20 cellular contexts compared by ENCODE assay signal in genomic region chr15:77510066-77511044, GRCh38.
DNase-seq lines count a peak whose midpoint lies in the region; ATAC-seq and TF ChIP-seq lines count a peak whose summit lies in the region.
"Had no signal": no experiment of that assay in that cellular context is flagged by ENCODE, and none has a peak within 500 bp of the region (broad histone marks: within the 10 kb centered on the region; RNA-seq: fewer than 3 reads in every experiment).

No MANE protein-coding gene starts in this region.

- no peaks in the 10 kb centered on the region for H3K27me3 Mint-ChIP-seq in naive thymus-derived CD4-positive, alpha-beta T cell
- H3K27me3 Mint-ChIP-seq: activated T-helper 17 cell treated with anti-CD3 and anti-CD28 coated beads, Interleukin-2, amount 50 U/mL, for 72 hours; T-cell had no signal

- H4K8ac ChIP-seq in neuronal stem cell (ENCODE audit: low read depth, low read length) = no peak overlapping the region

- no peak overlapping the region for H3K4ac ChIP-seq in neuronal stem cell (ENCODE audit: low read length)

- no peaks in the 10 kb centered on the region for H3K27me3 ChIP-seq in HUES48 (ENCODE audit: control insufficient read depth, insufficient read depth, low read length)
- no peaks in the 10 kb centered on the region for H3K27me3 ChIP-seq in dorsolateral prefrontal cortex
- no peaks in the 10 kb centered on the region for H3K27me3 ChIP-seq in neuronal stem cell (ENCODE audit: control insufficient read depth in 3 of 3, insufficient read depth in 3 of 3, low read depth in 1 of 3, low read length in 3 of 3)
- H3K27me3 ChIP-seq in naive thymus-derived CD4-positive, alpha-beta T cell (ENCODE audit: control insufficient read depth in 2 of 2, insufficient read depth in 2 of 2, low read length in 2 of 2) = no peaks in the 10 kb centered on the region
- H3K27me3 ChIP-seq: body of pancreas, stomach had no signal

- peak overlapping the region; percentile 11 for H4K91ac ChIP-seq in neuronal stem cell (ENCODE audit: low read depth, low read length, poor library complexity)

- H3K4me3 Mint-ChIP-seq in naive thymus-derived CD4-positive, alpha-beta T cell = no peak overlapping the region
- H3K4me3 Mint-ChIP-seq: activated T-helper 17 cell treated with anti-CD3 and anti-CD28 coated beads, Interleukin-2, amount 50 U/mL, for 72 hours; CD8-positive, alpha-beta memory T cell; T-cell had no signal

- no peak overlapping the region for H2BK12ac ChIP-seq in neuronal stem cell (ENCODE audit: low read length)

- H3K4me1 ChIP-seq in HUES48 (ENCODE audit: control insufficient read depth, insufficient read depth, low read length) (peaks cover 42% of the 10 kb centered on the region), neuronal stem cell (ENCODE audit: control insufficient read depth in 2 of 2, insufficient read depth in 1 of 2, low read depth in 1 of 2, low read length in 2 of 2) (peaks cover 29 to 33% of the 10 kb centered on the region in 2 donors)
- H3K4me1 ChIP-seq in naive thymus-derived CD4-positive, alpha-beta T cell (ENCODE audit: control insufficient read depth in 2 of 2, insufficient read depth in 2 of 2, low read length in 2 of 2) = no peaks in the 10 kb centered on the region

- H3K9me3 Mint-ChIP-seq in naive thymus-derived CD4-positive, alpha-beta T cell = peaks cover 0 to 3% (median 0%) of the 10 kb centered on the region in 11 donors
- H3K9me3 Mint-ChIP-seq: activated T-helper 17 cell treated with anti-CD3 and anti-CD28 coated beads, Interleukin-2, amount 50 U/mL, for 72 hours; T-cell had no signal

- H3K4me3 ChIP-seq in HUES48 (ENCODE audit: low read depth, low read length) (peak overlapping the region; percentile 23; the same call in 1 of the 2 replicates), dorsolateral prefrontal cortex (no peak overlapping the region), neuronal stem cell (ENCODE audit: low read length in 2 of 2) (no peak overlapping the region)
- no peak overlapping the region for H3K4me3 ChIP-seq in naive thymus-derived CD4-positive, alpha-beta T cell (ENCODE audit: low read length)
- H3K4me3 ChIP-seq: body of pancreas, prostate gland, stomach had no signal

- H3K27ac Mint-ChIP-seq in naive thymus-derived CD4-positive, alpha-beta T cell = no peak overlapping the region
- H3K27ac Mint-ChIP-seq: activated T-helper 17 cell treated with anti-CD3 and anti-CD28 coated beads, Interleukin-2, amount 50 U/mL, for 72 hours; CD8-positive, alpha-beta memory T cell; T-cell had no signal

- DNase-seq in DMS 273 treated with DMSO at 0.1 percent for 48 hours (lab: John Stamatoyannopoulos, UW) (peak; percentile 68), dorsolateral prefrontal cortex (no peak), neuronal stem cell (ENCODE audit: low spot score) (no peak), NCI-H1105 treated with DMSO at 0.1 percent for 48 hours (lab: John Stamatoyannopoulos, UW) (no peak)
- DNase-seq in effector CD4-positive, alpha-beta T cell = no peak
- no peak for DNase-seq in naive thymus-derived CD4-positive, alpha-beta T cell
- DNase-seq: activated CD4-positive, alpha-beta T cell treated with anti-CD3 and anti-CD28 coated beads for 4 hours; body of pancreas; CD8-positive, alpha-beta memory T cell; DMS79 treated with DMSO at 0.1 percent for 48 hours; left colon; NCI-H1105; NCI-H526 treated with DMSO at 0.1 percent for 48 hours; SHP77 treated with DMSO at 0.1 percent for 48 hours; stomach; T-cell had no signal

- H3K9ac ChIP-seq in HUES48 (ENCODE audit: low read depth, low read length) (peak overlapping the region; percentile 5; the same call in 1 of the 2 replicates), neuronal stem cell (ENCODE audit: low read depth, low read length, poor library complexity) (no peak overlapping the region)

- no peak for ATAC-seq in naive thymus-derived CD4-positive, alpha-beta T cell
- ATAC-seq in GM21529 (IDR thresholded peaks at IDR 0.05; ENCODE audit: unreplicated experiment) = no peak
- ATAC-seq: activated T-helper 17 cell treated with anti-CD3 and anti-CD28 coated beads, Interleukin-2, amount 50 U/mL, for 72 hours; body of pancreas; left colon; T-cell had no signal

- no peak overlapping the region for H2AFZ ChIP-seq in neuronal stem cell (ENCODE audit: low read length)

- H3K14ac ChIP-seq in neuronal stem cell (ENCODE audit: low read length) = no peak overlapping the region

- CTCF ChIA-PET in naive thymus-derived CD4-positive, alpha-beta T cell (lab: Charles Lee) = no interaction called here

- no peak overlapping the region for H3K4me2 ChIP-seq in neuronal stem cell (ENCODE audit: insufficient read depth, low read length, poor library complexity, severe bottlenecking)

- no peak overlapping the region for H2BK15ac ChIP-seq in neuronal stem cell (ENCODE audit: low read length)

- H3K36me3 Mint-ChIP-seq in naive thymus-derived CD4-positive, alpha-beta T cell = peaks cover 0 to 11% (median 0%) of the 10 kb centered on the region in 5 donors

- H3K4me1 Mint-ChIP-seq in naive thymus-derived CD4-positive, alpha-beta T cell = peaks cover 0 to 21% (median 14%) of the 10 kb centered on the region in 7 donors

- no peak overlapping the region for H3K23ac ChIP-seq in neuronal stem cell (ENCODE audit: low read depth, low read length, poor library complexity)

- peak overlapping the region; percentile 65 for H3K18ac ChIP-seq in neuronal stem cell (ENCODE audit: low read length)

- H2BK120ac ChIP-seq in neuronal stem cell (ENCODE audit: low read depth, low read length) = no peak overlapping the region

- peaks cover 3% of the 10 kb centered on the region for H3K79me1 ChIP-seq in neuronal stem cell (ENCODE audit: low read depth, low read length)

- intact Hi-C loops in dorsolateral prefrontal cortex (cut with DNase I) = no loop called here
- intact Hi-C loops in naive thymus-derived CD4-positive, alpha-beta T cell (cut with micrococcal nuclease) = no loop called here

- H3K27ac ChIP-seq in HUES48 (ENCODE audit: low read depth, low read length) (peak overlapping the region; percentile 92), dorsolateral prefrontal cortex (peak overlapping the region in 41 of 59 donors; percentile 1 to 99 (median 52)), neuronal stem cell (replicated peaks; ENCODE audit: low read length) (no peak overlapping the region)
- no peak overlapping the region for H3K27ac ChIP-seq in naive thymus-derived CD4-positive, alpha-beta T cell (ENCODE audit: low read depth, low read length)
- H3K27ac ChIP-seq: prostate gland had no signal

- no peak overlapping the region for H2BK5ac ChIP-seq in neuronal stem cell (ENCODE audit: low read length)

- H3K9me3 ChIP-seq in HUES48 (ENCODE audit: control insufficient read depth, insufficient read depth, low read length) (no peaks in the 10 kb centered on the region), neuronal stem cell (replicated peaks in 1 of 2; ENCODE audit: control insufficient read depth in 2 of 2, insufficient read depth in 1 of 2, low read depth in 1 of 2, low read length in 2 of 2) (peaks cover 0 to 2% of the 10 kb centered on the region in 2 donors)
- no peaks in the 10 kb centered on the region for H3K9me3 ChIP-seq in naive thymus-derived CD4-positive, alpha-beta T cell (ENCODE audit: control insufficient read depth in 2 of 3, low read length in 3 of 3)
- H3K9me3 ChIP-seq: body of pancreas, prostate gland, stomach had no signal

- POLR2A ChIA-PET in naive thymus-derived CD4-positive, alpha-beta T cell (lab: Charles Lee) = no interaction called here

- no peak for TF ChIP-seq CTCF in dorsolateral prefrontal cortex (IDR thresholded peaks at IDR 0.05 in 54 of 56, conservative IDR thresholded peaks at IDR 0.05 in 2 of 56; ENCODE audit: low read depth in 1 of 56, partially characterized antibody in 56 of 56)

- H2AK5ac ChIP-seq in neuronal stem cell (ENCODE audit: low read depth, low read length) = peak overlapping the region; percentile 3

- no peaks in the 10 kb centered on the region for H3K36me3 ChIP-seq in HUES48 (ENCODE audit: control insufficient read depth, insufficient read depth, low read length)
- H3K36me3 ChIP-seq in neuronal stem cell (replicated peaks in 1 of 2; ENCODE audit: control insufficient read depth in 2 of 2, insufficient read depth in 2 of 2, low read length in 2 of 2) = peaks cover 0 to 2% of the 10 kb centered on the region in 2 donors
- H3K36me3 ChIP-seq in naive thymus-derived CD4-positive, alpha-beta T cell (ENCODE audit: control insufficient read depth in 2 of 3, insufficient read depth in 3 of 3, low read length in 3 of 3) = no peaks in the 10 kb centered on the region
- H3K36me3 ChIP-seq: prostate gland, stomach had no signal

- WGBS in neuronal stem cell (ENCODE audit: extremely low coverage in 2 of 2, insufficient read length in 2 of 2, insufficient replicate concordance in 1 of 2), 2 donors = no CpG with 5 or more reads among the region's 10 CpGs

Comparison
In these comparisons a context has a peak if more than half of its experiments do, and no peak if none do; other contexts are left out.
1. H3K27ac ChIP-seq: peak in HUES48 (single experiment) and dorsolateral prefrontal cortex (41 of 59); none in neuronal stem cell (single experiment) and naive thymus-derived CD4-positive, alpha-beta T cell (single experiment).